29 cellular contexts compared by ENCODE assay signal in the genomic region with DNA sequence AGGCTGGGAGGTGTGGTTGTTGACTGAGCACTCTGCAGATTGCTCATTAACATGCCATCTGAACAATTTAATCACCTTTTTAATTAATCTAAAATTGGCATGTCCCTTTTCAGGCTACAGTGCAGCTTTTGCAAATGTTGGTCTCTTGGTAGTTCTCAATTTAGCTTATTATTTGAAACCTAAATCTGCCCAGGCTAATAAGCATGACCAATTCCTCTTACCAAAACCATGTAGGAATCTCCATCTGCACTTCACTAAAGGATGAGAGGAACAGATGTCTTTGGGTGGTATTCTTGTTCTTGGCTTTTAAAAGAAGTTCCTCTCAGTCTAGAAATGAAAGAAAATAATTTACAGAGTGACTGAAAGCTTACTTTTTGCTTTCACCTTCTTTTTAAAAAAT.
"Had no signal": no experiment of that assay in that cellular context is flagged by ENCODE, and none has a peak within 500 bp of the region (broad histone marks: within the 10 kb centered on the region; RNA-seq: fewer than 3 reads in every experiment).

No MANE protein-coding gene starts in this region.

- H3K27me3 ChIP-seq: adrenal gland, ascending aorta, body of pancreas, brain microvascular endothelial cell, breast epithelium, cardiac muscle cell had no signal

- H3K4me1 ChIP-seq: adrenal gland, ascending aorta, breast epithelium had no signal

- H3K27ac ChIP-seq: adrenal gland, ascending aorta, body of pancreas, brain microvascular endothelial cell, breast epithelium, cardiac muscle cell had no signal

- H3K4me3 ChIP-seq: adrenal gland, ascending aorta, body of pancreas, breast epithelium, cardiac muscle cell had no signal

- H3K36me3 ChIP-seq: adrenal gland, ascending aorta, brain microvascular endothelial cell, breast epithelium, cardiac muscle cell had no signal

- DNase-seq: activated effector memory CD4-positive, alpha-beta T cell treated with anti-CD3 and anti-CD28 coated beads, Interleukin-2, amount 50 U/mL, for 16 hours; activated effector memory CD4-positive, alpha-beta T cell treated with Interleukin-2 at 50 U/mL for 16 hours; activated gamma-delta T cell; activated gamma-delta T cell treated with Interleukin-2 at 50 U/mL for 16 hours; activated naive CD4-positive, alpha-beta T cell; activated naive CD4-positive, alpha-beta T cell treated with anti-CD3 and anti-CD28 coated beads for 36 hours; activated naive CD4-positive, alpha-beta T cell treated with anti-CD3 and anti-CD28 coated beads, Interleukin-2, amount 10 ng/mL, durations not matched to agents 7 days and 5 days; activated naive CD4-positive, alpha-beta T cell treated with anti-CD3 and anti-CD28 coated beads, Interleukin-2, amount 50 U/mL, for 16 hours; activated naive CD4-positive, alpha-beta T cell treated with Interleukin-2 at 50 U/mL for 16 hours; activated naive CD8-positive, alpha-beta T cell treated with anti-CD3 and anti-CD28 coated beads for 36 hours; activated naive CD8-positive, alpha-beta T cell treated with anti-CD3 and anti-CD28 coated beads, Interleukin-2, amount 10 ng/mL, durations not matched to agents 7 days and 5 days; activated naive CD8-positive, alpha-beta T cell treated with anti-CD3 and anti-CD28 coated beads, Interleukin-2, amount 50 U/mL, for 24 hours; activated T-cell treated with anti-CD3 and anti-CD28 coated beads, Interleukin-2, amount 50 U/mL, for 24 hours; activated T-cell treated with anti-CD3 and anti-CD28 coated beads, Interleukin-2, amount 50 U/mL, for 4 hours; activated T-cell treated with anti-CD3 and anti-CD28 coated beads, Interleukin-2, amount 50 U/mL, for 48 hours; activated T-cell treated with anti-CD3 and anti-CD28 coated beads, Interleukin-2, amount 50 U/mL, for 72 hours; adrenal gland; amniotic stem cell; amygdala; anterior cingulate cortex; aorta; body of pancreas; brain microvascular endothelial cell; caudate nucleus; central memory CD4-positive, alpha-beta T cell; cerebellar nuclear complex had no signal

- H3K9me3 ChIP-seq: adrenal gland, ascending aorta, body of pancreas, breast epithelium had no signal
